8 cellular contexts compared by ENCODE assay signal in genomic region chr18:47930844-47931706, GRCh38. TPM values are rescaled to one million over a fixed set of nuclear protein-coding genes. Genes with fewer than 3 reads are reported as not detected.
DNase-seq lines count a peak whose midpoint lies in the region; ATAC-seq and TF ChIP-seq lines count a peak whose summit lies in the region.

No MANE protein-coding gene starts in this region.

- peak overlapping the region; percentile 76 to 94 for H3K27ac ChIP-seq in liver (ENCODE audit: low read depth in 1 of 2, low read length in 2 of 2)

- H3K4me1 Mint-ChIP-seq in dendritic cell treated with granulocyte-macrophage colony-stimulating factor and Interleukin-4, amounts not matched to agents 40 ng/mL and 50 ng/mL, for 4 days (ENCODE audit: low read depth): peaks cover 42% of the 10 kb centered on the region

- no peak for TF ChIP-seq CTCF in liver (IDR thresholded peaks at IDR 0.05; ENCODE audit: low read depth, low read length, missing input control)

- DNase-seq in C1 segment of cervical spinal cord (lab: John Stamatoyannopoulos, UW) (peak; percentile 61 to 98 (median 93)), NCI-H69 (lab: John Stamatoyannopoulos, UW) (peak; percentile 100)
- peak; percentile 80 to 93 for DNase-seq in activated CD4-positive, alpha-beta T cell treated with anti-CD3 and anti-CD28 coated beads, Interleukin-2, amount 50 U/mL, for 24 hours (ENCODE audit: low read depth in 1 of 2, low spot score in 1 of 2)
- peak; percentile 94 for DNase-seq in stimulated activated CD4-positive, alpha-beta T cell treated with anti-CD3 and anti-CD28 coated beads, Interleukin-4, amount 100 ng/mL, for 1 hour

- ATAC-seq in GM19372 (IDR thresholded peaks at IDR 0.05; ENCODE audit: low read depth, unreplicated experiment) (peak; percentile 74), HG03521 (IDR thresholded peaks at IDR 0.05; ENCODE audit: unreplicated experiment) (peak; percentile 81)

- peak overlapping the region; percentile 60 to 99 (median 75) for H3K4me3 ChIP-seq in liver (ENCODE audit: low read depth in 1 of 3, low read length in 3 of 3)

- intact Hi-C loops in dendritic cell treated with granulocyte-macrophage colony-stimulating factor and Interleukin-4, amounts not matched to agents 40 ng/mL and 50 ng/mL, for 4 days (cut with micrococcal nuclease): loop anchor here (5.0 kb wide), 3 partner anchors 56 to 1556 kb away; partner anchors contain the start of gene C18orf32

- no peaks in the 10 kb centered on the region for H3K36me3 ChIP-seq in liver (ENCODE audit: control insufficient read depth in 4 of 4, insufficient read depth in 3 of 4, low read depth in 1 of 4, low read length in 3 of 4)

- H3K27me3 Mint-ChIP-seq in dendritic cell treated with granulocyte-macrophage colony-stimulating factor and Interleukin-4, amounts not matched to agents 40 ng/mL and 50 ng/mL, for 4 days: no peaks in the 10 kb centered on the region

- WGBS in liver: 1% methylated on average over 122 of the region's 122 CpGs

- no peak for TF ChIP-seq RAD21 in liver (IDR thresholded peaks at IDR 0.05)

- no peaks in the 10 kb centered on the region for H3K9me3 ChIP-seq in liver (ENCODE audit: control insufficient read depth in 4 of 4, low read length in 3 of 4)

- H3K27ac Mint-ChIP-seq in dendritic cell treated with granulocyte-macrophage colony-stimulating factor and Interleukin-4, amounts not matched to agents 40 ng/mL and 50 ng/mL, for 4 days: peak overlapping the region; percentile 93

- H3K36me3 Mint-ChIP-seq in dendritic cell treated with granulocyte-macrophage colony-stimulating factor and Interleukin-4, amounts not matched to agents 40 ng/mL and 50 ng/mL, for 4 days (ENCODE audit: low read depth): peaks cover 20% of the 10 kb centered on the region

- no peak overlapping the region for H3K9ac ChIP-seq in liver (ENCODE audit: low read depth in 1 of 2, low read length in 2 of 2)

- no peaks in the 10 kb centered on the region for H3K27me3 ChIP-seq in liver (ENCODE audit: control insufficient read depth in 4 of 4, insufficient read depth in 4 of 4, low read length in 3 of 4)

- peak overlapping the region; percentile 81 for H3K4me3 Mint-ChIP-seq in dendritic cell treated with granulocyte-macrophage colony-stimulating factor and Interleukin-4, amounts not matched to agents 40 ng/mL and 50 ng/mL, for 4 days

- peaks cover 0 to 24% (median 13%) of the 10 kb centered on the region in 4 donors for H3K4me1 ChIP-seq in liver (ENCODE audit: control insufficient read depth in 4 of 4, insufficient read depth in 4 of 4, low read length in 3 of 4)

- H3K9me3 Mint-ChIP-seq in dendritic cell treated with granulocyte-macrophage colony-stimulating factor and Interleukin-4, amounts not matched to agents 40 ng/mL and 50 ng/mL, for 4 days: no peaks in the 10 kb centered on the region

TF ChIP-seq in liver, 16 proteins besides CTCF, POLR2A, EP300 and RAD21:
- TF ChIP-seq MAX (IDR thresholded peaks at IDR 0.05) (no peak), ATF3 (IDR thresholded peaks at IDR 0.05) (no peak), JUND (IDR thresholded peaks at IDR 0.05) (no peak), TAF1 (conservative IDR thresholded peaks at IDR 0.05) (no peak), RXRA (IDR thresholded peaks at IDR 0.05) (no peak), YY1 (IDR thresholded peaks at IDR 0.05) (no peak), ZBTB33 (IDR thresholded peaks at IDR 0.05) (no peak), SP1 (IDR thresholded peaks at IDR 0.05) (peak; percentile 27)

RNA-seq across cellular contexts. Expression of gene SMAD2, which starts 0.6 kb away (rescaled TPM):
- 10 to 100 TPM; 28.9 to 31.3 TPM for total RNA-seq in liver
- 10 to 100 TPM; 11.8 to 16.6 TPM for polyA plus RNA-seq in liver

Comparison
In these comparisons a context has a peak if more than half of its experiments do, and no peak if none do; other contexts are left out.
1. Peak in every context shown above with its lines: DNase-seq, ATAC-seq, H3K4me3 ChIP-seq and H3K27ac ChIP-seq.